In the genomic region with DNA sequence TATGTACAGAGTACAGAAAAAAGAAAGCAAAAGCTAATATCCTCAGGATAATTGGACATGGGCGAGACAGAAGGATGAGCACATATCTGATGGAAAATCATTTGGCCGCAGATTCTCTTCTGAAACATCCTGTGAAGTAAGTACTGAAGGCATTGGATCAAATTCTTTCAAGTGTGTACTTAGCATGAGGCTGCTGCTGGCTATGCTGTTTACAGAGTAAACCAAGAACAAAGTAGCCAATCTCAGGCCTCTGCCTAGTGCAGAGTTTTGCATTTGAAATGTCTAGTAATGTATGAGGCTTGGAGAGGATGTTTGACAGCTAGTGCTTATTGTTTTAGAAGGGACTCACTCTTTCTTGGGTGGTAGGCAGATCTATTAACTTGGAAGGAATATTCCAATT, we compare ENCODE assay signal across 16 cellular contexts.
"Had no signal": no experiment of that assay in that cellular context is flagged by ENCODE, and none has a peak within 500 bp of the region (broad histone marks: within the 10 kb centered on the region; RNA-seq: fewer than 3 reads in every experiment).

No MANE protein-coding gene starts in this region.

- H3K4me3 ChIP-seq: esophagus muscularis mucosa, gastrocnemius medialis, lung, pancreas had no signal

- H3K27me3 ChIP-seq: esophagus muscularis mucosa, gastrocnemius medialis, pancreas had no signal

- H3K9me3 ChIP-seq: esophagus muscularis mucosa, gastrocnemius medialis, pancreas had no signal

- DNase-seq: effector memory CD8-positive, alpha-beta T cell; gastrocnemius medialis; immature natural killer cell; left ventricle myocardium superior; mesenchymal stem cell; midbrain; occipital lobe; pancreas; right cardiac atrium; small intestine; stimulated activated CD4-positive, alpha-beta T cell treated with anti-CD3 and anti-CD28 coated beads, Interleukin-2, amount 100 ng/mL, for 48 hours; stimulated activated naive CD4-positive, alpha-beta T cell treated with Interleukin-2 at 50 U/mL for 16 hours; trophoblast cell had no signal

- ATAC-seq: effector memory CD8-positive, alpha-beta T cell; gastrocnemius medialis; left ventricle myocardium superior; natural killer cell treated with Interleukin-12 subunit alpha and Interleukin-12 subunit beta and Interleukin-15 and Interleukin-18, amount 100 ng/mL, for 72 hours; right cardiac atrium had no signal

- H3K36me3 ChIP-seq: esophagus muscularis mucosa, gastrocnemius medialis, pancreas had no signal
